Comparison of ENCODE assay signal across 24 cellular contexts in the genomic region with DNA sequence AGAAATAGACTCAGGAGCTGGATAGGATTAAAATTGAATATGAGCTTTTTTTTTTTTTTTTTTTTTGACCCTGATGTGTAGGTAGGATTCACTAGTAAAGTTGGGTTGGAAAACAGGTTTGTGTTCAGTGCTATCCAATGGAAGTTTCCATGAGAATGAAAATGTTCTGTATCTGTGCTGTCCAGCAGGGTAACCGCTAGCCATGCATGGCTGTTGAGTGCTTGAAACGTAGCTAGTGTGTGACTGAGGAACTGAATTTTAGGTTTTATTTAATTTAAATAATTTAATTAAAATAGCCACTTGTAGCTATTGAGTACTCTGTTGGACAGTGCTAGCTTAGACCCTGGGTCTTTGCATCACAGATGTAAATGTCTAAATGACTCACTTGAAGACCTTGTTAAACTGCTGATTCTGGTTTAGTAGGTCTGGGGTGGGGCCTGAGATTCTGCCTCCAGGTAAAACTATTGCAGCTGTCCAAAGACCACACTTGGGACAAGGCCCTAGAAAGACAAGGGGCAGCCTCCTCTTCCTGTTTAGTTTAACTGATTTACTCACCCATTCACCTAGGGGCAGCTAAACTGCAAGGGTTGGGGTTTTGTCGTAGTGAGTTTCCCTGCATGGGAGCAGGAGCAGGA. TPM values are rescaled to one million over a fixed set of nuclear protein-coding genes. Genes with fewer than 3 reads are reported as not detected.
A peak's percentile ranks its signal among the peaks of the same experiment; 100 is the strongest.
DNase-seq lines count a peak whose midpoint lies in the region; ATAC-seq and TF ChIP-seq lines count a peak whose summit lies in the region.
"Had no signal": no experiment of that assay in that cellular context is flagged by ENCODE, and none has a peak within 500 bp of the region (broad histone marks: within the 10 kb centered on the region; RNA-seq: fewer than 3 reads in every experiment).

No MANE protein-coding gene starts in this region.

- H3K9me3 ChIP-seq in OCI-LY7 (ENCODE audit: low read length), result no peaks in the 10 kb centered on the region
- H3K9me3 ChIP-seq in osteoblast (ENCODE audit: low read depth, low read length), result no peaks in the 10 kb centered on the region
- H3K9me3 ChIP-seq: SJSA1, transverse colon had no signal

- H2AFZ ChIP-seq in OCI-LY7 (ENCODE audit: low read length) (no peak overlapping the region), osteoblast (ENCODE audit: low read length) (no peak overlapping the region)
- H2AFZ ChIP-seq: parathyroid adenoma had no signal

- TSS peak; percentile 2 for BruUV-seq in OCI-LY7 (replicated peaks; lab: Mats Ljungman, UMichigan)

- CTCF ChIA-PET in activated CD4-positive, alpha-beta T cell treated with anti-CD3 and anti-CD28 coated beads, Interleukin-2, amount 10 ng/mL, durations not matched to agents 7 days and 5 days (lab: Charles Lee), result interaction anchor here (0.6 to 1.0 kb wide), 2 partner anchors 13 to 121 kb away, joined by 3 to 4 read pairs; no protein-coding TSS in a partner anchor
- CTCF ChIA-PET in OCI-LY7 (lab: Charles Lee; ENCODE audit: unreplicated experiment), result no interaction called here

- peaks cover 9% of the 10 kb centered on the region; the same call in 1 of the 2 replicates for H3K36me3 ChIP-seq in OCI-LY7 (ENCODE audit: insufficient read depth, low read length)
- no peaks in the 10 kb centered on the region for H3K36me3 ChIP-seq in osteoblast (ENCODE audit: insufficient read depth, low read length)
- no peaks in the 10 kb centered on the region for H3K36me3 ChIP-seq in H7 (replicated peaks; ENCODE audit: control insufficient read depth, insufficient read depth, low read length)
- H3K36me3 ChIP-seq: transverse colon had no signal

- intact Hi-C loops in activated CD4-positive, alpha-beta T cell treated with anti-CD3 and anti-CD28 coated beads, Interleukin-2, amount 10 ng/mL, durations not matched to agents 24 days and 14 days (cut with micrococcal nuclease), result no loop called here
- intact Hi-C loops in OCI-LY7 (cut with micrococcal nuclease; ENCODE audit: unreplicated experiment), result no loop called here

- H3K27ac ChIP-seq in OCI-LY7 (ENCODE audit: low read depth, low read length, poor library complexity, severe bottlenecking) (no peak overlapping the region), substantia nigra (ENCODE audit: low read depth, low read length, poor library complexity, severe bottlenecking) (peak overlapping the region; percentile 51), osteoblast (ENCODE audit: low read depth, low read length) (no peak overlapping the region)
- H3K27ac ChIP-seq: BLaER1 treated with 17β-estradiol and CSF1 and Interleukin-3, amounts not matched to agents 10 nM and 100 nM; coronary artery; parathyroid adenoma; SJSA1; transverse colon had no signal

- no peaks in the 10 kb centered on the region for H3K9me3 Mint-ChIP-seq in activated CD4-positive, alpha-beta T cell treated with anti-CD3 and anti-CD28 coated beads, Interleukin-2, amount 10 ng/mL, durations not matched to agents 7 days and 5 days
- no peaks in the 10 kb centered on the region for H3K9me3 Mint-ChIP-seq in activated CD4-positive, alpha-beta T cell treated with anti-CD3 and anti-CD28 coated beads, Interleukin-2, amount 10 ng/mL, durations not matched to agents 24 days and 14 days
- peaks cover under 1% of the 10 kb centered on the region for H3K9me3 Mint-ChIP-seq in glutamatergic neuron (ENCODE audit: unreplicated experiment)
- H3K9me3 Mint-ChIP-seq: activated CD4-positive, alpha-beta memory T cell treated with anti-CD3 and anti-CD28 coated beads, Interleukin-2, amount 10 ng/mL, durations not matched to agents 7 days and 5 days; WTC11 had no signal

- peak; percentile 45 for ATAC-seq in esophagus mucosa
- ATAC-seq: HCT116, WTC11 had no signal

- no peak overlapping the region for H3K4me3 ChIP-seq in OCI-LY7 (ENCODE audit: low read depth, low read length, poor library complexity, severe bottlenecking)
- no peak overlapping the region for H3K4me3 ChIP-seq in osteoblast (ENCODE audit: insufficient read depth, low read length)
- H3K4me3 ChIP-seq in H7 (ENCODE audit: insufficient read depth, low read depth, low read length), result no peak overlapping the region
- H3K4me3 ChIP-seq: BLaER1 treated with 17β-estradiol and CSF1 and Interleukin-3, amounts not matched to agents 10 nM and 100 nM; coronary artery; SJSA1; transverse colon had no signal

- H4K20me1 ChIP-seq in OCI-LY7 (ENCODE audit: insufficient read depth, low read length), result no peaks in the 10 kb centered on the region
- H4K20me1 ChIP-seq in osteoblast (ENCODE audit: insufficient read depth, low read length), result peaks cover 3% of the 10 kb centered on the region

- DNase-seq in activated CD4-positive, alpha-beta T cell treated with anti-CD3 and anti-CD28 coated beads, Interleukin-2, amount 10 ng/mL, durations not matched to agents 7 days and 5 days, result no peak
- DNase-seq in activated CD4-positive, alpha-beta T cell treated with anti-CD3 and anti-CD28 coated beads, Interleukin-2, amount 10 ng/mL, durations not matched to agents 24 days and 14 days, result no peak
- DNase-seq in OCI-LY7 (ENCODE audit: low spot score) (no peak), substantia nigra (lab: John Stamatoyannopoulos, UW) (no peak), osteoblast (ENCODE audit: insufficient read length, low spot score, missing footprints) (no peak), H7 (no peak), glutamatergic neuron (no peak)
- DNase-seq: activated CD4-positive, alpha-beta memory T cell treated with anti-CD3 and anti-CD28 coated beads, Interleukin-2, amount 10 ng/mL, durations not matched to agents 7 days and 5 days; activated T-cell treated with anti-CD3 and anti-CD28 coated beads, Interleukin-2, amount 50 U/mL, for 48 hours; hypothalamus; NCI-H1092; NCI-H2081 treated with DMSO at 0.1 percent for 48 hours; stimulated activated CD4-positive, alpha-beta T cell treated with anti-CD3 and anti-CD28 coated beads, Interleukin-1b, Interleukin-23, amount 100 ng/mL, for 48 hours; stimulated activated naive CD4-positive, alpha-beta T cell treated with Interleukin-2 at 50 U/mL for 16 hours; T-helper 2 cell; transverse colon had no signal

- H3K4me1 ChIP-seq in OCI-LY7 (ENCODE audit: insufficient read depth, low read length, poor library complexity, severe bottlenecking) (peaks cover 31% of the 10 kb centered on the region), osteoblast (ENCODE audit: insufficient read depth, low read length) (peaks cover 16% of the 10 kb centered on the region)

- H3K27me3 Mint-ChIP-seq in activated CD4-positive, alpha-beta T cell treated with anti-CD3 and anti-CD28 coated beads, Interleukin-2, amount 10 ng/mL, durations not matched to agents 7 days and 5 days, result no peaks in the 10 kb centered on the region
- no peaks in the 10 kb centered on the region for H3K27me3 Mint-ChIP-seq in activated CD4-positive, alpha-beta T cell treated with anti-CD3 and anti-CD28 coated beads, Interleukin-2, amount 10 ng/mL, durations not matched to agents 24 days and 14 days
- H3K27me3 Mint-ChIP-seq in glutamatergic neuron (ENCODE audit: unreplicated experiment), result no peaks in the 10 kb centered on the region
- H3K27me3 Mint-ChIP-seq: activated CD4-positive, alpha-beta memory T cell treated with anti-CD3 and anti-CD28 coated beads, Interleukin-2, amount 10 ng/mL, durations not matched to agents 7 days and 5 days; activated naive CD8-positive, alpha-beta T cell had no signal

- H3K79me2 ChIP-seq in OCI-LY7 (ENCODE audit: insufficient read depth, low read depth, low read length) (peaks cover 31% of the 10 kb centered on the region; the same call in 1 of the 2 replicates), osteoblast (ENCODE audit: insufficient read depth, low read length) (peaks cover 42% of the 10 kb centered on the region)

- TF ChIP-seq CTCF in OCI-LY7 (conservative IDR thresholded peaks at IDR 0.05; ENCODE audit: low read length) (no peak), osteoblast (IDR thresholded peaks at IDR 0.05; ENCODE audit: extremely low read depth, low read depth, low read length) (no peak), glutamatergic neuron (IDR thresholded peaks at IDR 0.05; ENCODE audit: partially characterized antibody, unreplicated experiment) (no peak)

- no peak overlapping the region for H3K4me3 Mint-ChIP-seq in activated CD4-positive, alpha-beta T cell treated with anti-CD3 and anti-CD28 coated beads, Interleukin-2, amount 10 ng/mL, durations not matched to agents 7 days and 5 days
- no peak overlapping the region for H3K4me3 Mint-ChIP-seq in activated CD4-positive, alpha-beta T cell treated with anti-CD3 and anti-CD28 coated beads, Interleukin-2, amount 10 ng/mL, durations not matched to agents 24 days and 14 days
- H3K4me3 Mint-ChIP-seq in glutamatergic neuron (ENCODE audit: unreplicated experiment), result no peak overlapping the region
- H3K4me3 Mint-ChIP-seq: activated CD4-positive, alpha-beta memory T cell treated with anti-CD3 and anti-CD28 coated beads, Interleukin-2, amount 10 ng/mL, durations not matched to agents 7 days and 5 days; activated naive CD8-positive, alpha-beta T cell; WTC11 had no signal

- H3K4me2 ChIP-seq in OCI-LY7 (ENCODE audit: low read length) (no peak overlapping the region), osteoblast (ENCODE audit: insufficient read depth, low read length) (no peak overlapping the region)

- H3K27me3 ChIP-seq in osteoblast (ENCODE audit: insufficient read depth, low read length) (no peaks in the 10 kb centered on the region), H7 (ENCODE audit: control insufficient read depth, insufficient read depth, low read length) (no peaks in the 10 kb centered on the region)
- H3K27me3 ChIP-seq: BLaER1 treated with 17β-estradiol and CSF1 and Interleukin-3, amounts not matched to agents 10 nM and 100 nM; SJSA1; transverse colon had no signal

- H3K4me1 Mint-ChIP-seq in activated CD4-positive, alpha-beta T cell treated with anti-CD3 and anti-CD28 coated beads, Interleukin-2, amount 10 ng/mL, durations not matched to agents 7 days and 5 days, result peaks cover 45% of the 10 kb centered on the region
- H3K4me1 Mint-ChIP-seq in activated CD4-positive, alpha-beta T cell treated with anti-CD3 and anti-CD28 coated beads, Interleukin-2, amount 10 ng/mL, durations not matched to agents 24 days and 14 days, result peaks cover 28% of the 10 kb centered on the region
- H3K4me1 Mint-ChIP-seq in glutamatergic neuron (ENCODE audit: low read depth, unreplicated experiment), result peaks cover 12% of the 10 kb centered on the region

- H3K36me3 Mint-ChIP-seq in activated CD4-positive, alpha-beta T cell treated with anti-CD3 and anti-CD28 coated beads, Interleukin-2, amount 10 ng/mL, durations not matched to agents 7 days and 5 days (ENCODE audit: low read depth), result peaks cover 12% of the 10 kb centered on the region
- peaks cover 3% of the 10 kb centered on the region for H3K36me3 Mint-ChIP-seq in activated CD4-positive, alpha-beta T cell treated with anti-CD3 and anti-CD28 coated beads, Interleukin-2, amount 10 ng/mL, durations not matched to agents 24 days and 14 days (ENCODE audit: low read depth)
- no peaks in the 10 kb centered on the region for H3K36me3 Mint-ChIP-seq in glutamatergic neuron (ENCODE audit: unreplicated experiment)
- H3K36me3 Mint-ChIP-seq: activated naive CD8-positive, alpha-beta T cell had no signal

- H3K27ac Mint-ChIP-seq in activated CD4-positive, alpha-beta T cell treated with anti-CD3 and anti-CD28 coated beads, Interleukin-2, amount 10 ng/mL, durations not matched to agents 7 days and 5 days, result peak overlapping the region; percentile 20
- H3K27ac Mint-ChIP-seq in activated CD4-positive, alpha-beta T cell treated with anti-CD3 and anti-CD28 coated beads, Interleukin-2, amount 10 ng/mL, durations not matched to agents 24 days and 14 days, result no peak overlapping the region
- H3K27ac Mint-ChIP-seq in glutamatergic neuron (ENCODE audit: unreplicated experiment), result no peak overlapping the region
- H3K27ac Mint-ChIP-seq: activated CD4-positive, alpha-beta memory T cell treated with anti-CD3 and anti-CD28 coated beads, Interleukin-2, amount 10 ng/mL, durations not matched to agents 7 days and 5 days; WTC11 had no signal

- H3K9me2 ChIP-seq in OCI-LY7 (ENCODE audit: insufficient read depth, low read length), result no peaks in the 10 kb centered on the region

- POLR2A ChIA-PET in activated CD4-positive, alpha-beta T cell treated with anti-CD3 and anti-CD28 coated beads, Interleukin-2, amount 10 ng/mL, durations not matched to agents 7 days and 5 days (lab: Charles Lee), result interaction anchor here (0.6 kb wide), 1 partner anchor 64 kb away, joined by 3 read pairs; no protein-coding TSS in a partner anchor
- POLR2A ChIA-PET in OCI-LY7 (lab: Charles Lee), result interaction anchor here (0.5 to 1.7 kb wide), 7 partner anchors 9 to 894 kb away, joined by 3 to 6 read pairs (median 3); no protein-coding TSS in a partner anchor

RNA-seq across cellular contexts. Expression of gene PPP1R21, which starts 4.6 kb away (rescaled TPM):
- total RNA-seq in activated CD4-positive, alpha-beta T cell treated with anti-CD3 and anti-CD28 coated beads, Interleukin-2, amount 10 ng/mL, durations not matched to agents 7 days and 5 days, result 10 to 100 TPM; 39.3 to 43.0 TPM
- total RNA-seq in activated CD4-positive, alpha-beta T cell treated with anti-CD3 and anti-CD28 coated beads, Interleukin-2, amount 10 ng/mL, durations not matched to agents 24 days and 14 days, result 21.2 and 21.3 TPM in 2 replicates
- 12.7 and 13.6 TPM in 2 replicates for total RNA-seq in OCI-LY7 (2014; rRNA removed; shearing (Covaris generic))
- total RNA-seq in OCI-LY7 (2022) (21.0 and 27.2 TPM in 2 replicates), esophagus mucosa (22.2 TPM), osteoblast (14.5 and 19.2 TPM in 2 replicates), glutamatergic neuron (ENCODE audit: unreplicated experiment) (55.3 TPM)
- total RNA-seq in H7 (2014; rRNA removed; shearing (Covaris generic)), result 21.7 and 22.1 TPM in 2 replicates
